In genomic region chr9:136840877-136841645, GRCh38 we compare ENCODE assay signal across 1 cellular context.
TF ChIP-seq lines count a peak whose summit lies in the region.

No MANE protein-coding gene starts in this region.

TF ChIP-seq in HepG2, 621 proteins besides CTCF, POLR2A, EP300 and RAD21 (continued from another document and continues in another):
- TF ChIP-seq ZNF280D (CRISPR knock-in tag; IDR thresholded peaks at IDR 0.05) (no peak), MZF1 (CRISPR knock-in tag; IDR thresholded peaks at IDR 0.05; ENCODE audit: borderline replicate concordance) (no peak), CSRNP2 (CRISPR knock-in tag; conservative IDR thresholded peaks at IDR 0.05; ENCODE audit: low read depth) (no peak), NONO (IDR thresholded peaks at IDR 0.05) (no peak), NONO (CRISPR knock-in tag; conservative IDR thresholded peaks at IDR 0.05) (peak; percentile 90), ZNF75D (CRISPR knock-in tag; IDR thresholded peaks at IDR 0.05; ENCODE audit: borderline replicate concordance) (no peak), LBX2 (CRISPR knock-in tag; IDR thresholded peaks at IDR 0.05; ENCODE audit: borderline replicate concordance) (no peak), AGO2 (optimal IDR thresholded peaks at IDR 0.05; ENCODE audit: low read depth, low read length) (peak; percentile 85), ZNF407 (CRISPR knock-in tag; IDR thresholded peaks at IDR 0.05; ENCODE audit: not compliant biosample characterization) (no peak), ZSCAN31 (CRISPR knock-in tag; IDR thresholded peaks at IDR 0.05; ENCODE audit: low read depth) (no peak), ZNF234 (CRISPR knock-in tag; conservative IDR thresholded peaks at IDR 0.05) (0 out of 2 replicates have a peak, but pooled peaks have one; percentile 36), HIC2 (CRISPR knock-in tag; IDR thresholded peaks at IDR 0.05; ENCODE audit: low read depth) (peak; percentile 96), FOSL2 (CRISPR knock-in tag; IDR thresholded peaks at IDR 0.05) (no peak; the same call in 1 of the 2 replicates), MEF2D (CRISPR knock-in tag; IDR thresholded peaks at IDR 0.05) (no peak), ZNF432 (CRISPR knock-in tag; IDR thresholded peaks at IDR 0.05; ENCODE audit: borderline replicate concordance) (no peak), MBNL3 (CRISPR knock-in tag; conservative IDR thresholded peaks at IDR 0.05) (no peak), PAWR (CRISPR knock-in tag; IDR thresholded peaks at IDR 0.05; ENCODE audit: borderline replicate concordance) (no peak), HNF1A (IDR thresholded peaks at IDR 0.05; ENCODE audit: low read depth) (no peak), HNF1A (CRISPR knock-in tag; IDR thresholded peaks at IDR 0.05; ENCODE audit: borderline replicate concordance) (peak; percentile 73; the same call in 1 of the 2 replicates), SP1 (IDR thresholded peaks at IDR 0.05) (no peak), SP1 (CRISPR knock-in tag; IDR thresholded peaks at IDR 0.05) (no peak), ERF (CRISPR knock-in tag; IDR thresholded peaks at IDR 0.05) (no peak), ZNF761 (CRISPR knock-in tag; conservative IDR thresholded peaks at IDR 0.05) (0 out of 2 replicates have a peak, but pooled peaks have one; percentile 61), RERE (CRISPR knock-in tag; IDR thresholded peaks at IDR 0.05; ENCODE audit: low read depth) (no peak), NFIC (IDR thresholded peaks at IDR 0.05; ENCODE audit: low read length) (no peak), ASH2L (IDR thresholded peaks at IDR 0.05; ENCODE audit: insufficient read length, low read depth, low read length) (no peak), ELF4 (CRISPR knock-in tag; IDR thresholded peaks at IDR 0.05; ENCODE audit: borderline replicate concordance) (no peak), MAFF (IDR thresholded peaks at IDR 0.05; ENCODE audit: low read depth, low read length) (no peak), CCAR2 (optimal IDR thresholded peaks at IDR 0.05; ENCODE audit: low read depth, low read length) (no peak), SNAPC5 (CRISPR knock-in tag; IDR thresholded peaks at IDR 0.05; ENCODE audit: borderline replicate concordance) (no peak), ZNF614 (CRISPR knock-in tag; IDR thresholded peaks at IDR 0.05; ENCODE audit: borderline replicate concordance) (no peak), ZNF44 (CRISPR knock-in tag; IDR thresholded peaks at IDR 0.05) (no peak)
